10 cellular contexts compared by ENCODE assay signal in the genomic region with DNA sequence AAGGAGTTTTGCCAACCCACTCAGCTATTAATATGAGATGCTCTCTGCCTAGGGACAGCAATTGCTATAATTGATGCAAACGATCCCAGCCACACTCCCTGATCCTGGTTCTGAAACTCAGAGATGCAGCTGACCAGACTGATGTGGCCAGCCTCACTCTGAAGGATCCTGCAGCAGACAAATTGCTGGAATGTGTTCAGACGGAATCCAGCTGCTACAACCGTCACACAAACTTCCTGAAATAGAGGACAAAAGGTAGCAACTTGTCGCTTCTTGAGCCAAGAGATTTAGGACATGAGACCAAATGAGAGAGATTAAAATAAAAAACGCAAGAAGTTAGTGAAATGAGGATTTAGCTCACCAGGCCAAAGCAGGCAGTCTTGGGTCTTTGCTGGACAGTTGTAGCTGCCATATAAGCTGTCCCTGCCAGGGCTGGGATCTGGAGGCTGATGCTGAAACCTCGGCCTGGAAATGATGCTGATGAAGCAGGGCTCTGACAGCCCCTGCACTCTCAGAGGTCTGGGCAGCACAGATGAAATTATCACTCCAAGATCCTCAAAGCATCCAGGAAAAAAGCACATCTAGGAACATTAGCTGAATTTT. TPM values are rescaled to one million over a fixed set of nuclear protein-coding genes. Genes with fewer than 3 reads are reported as not detected.
DNase-seq lines count a peak whose midpoint lies in the region; ATAC-seq and TF ChIP-seq lines count a peak whose summit lies in the region.
"Had no signal": no experiment of that assay in that cellular context is flagged by ENCODE, and none has a peak within 500 bp of the region (broad histone marks: within the 10 kb centered on the region; RNA-seq: fewer than 3 reads in every experiment).

No MANE protein-coding gene starts in this region.

- ATAC-seq in GM21723 (IDR thresholded peaks at IDR 0.05; ENCODE audit: unreplicated experiment) = no peak

- POLR2A ChIA-PET in HEK293 (lab: Yijun Ruan, JAX) = interaction anchor here (1.3 to 2.8 kb wide), 2 partner anchors 9 to 83 kb away, joined by 4 to 17 read pairs; a partner anchor contains a TSS

- CTCF ChIA-PET in HEK293 (lab: Yijun Ruan, JAX) = interaction anchor here (0.8 to 1.0 kb wide), 3 partner anchors 9 to 131 kb away, joined by 3 read pairs; no protein-coding TSS in a partner anchor

- no peaks in the 10 kb centered on the region for H3K9me3 ChIP-seq in HEK293 (ENCODE audit: control insufficient read depth, insufficient read depth, low read depth, low read length)
- H3K9me3 ChIP-seq: adrenal gland had no signal

- H3K36me3 ChIP-seq in HEK293 (ENCODE audit: control insufficient read depth in 2 of 2, insufficient read depth in 1 of 2, low read length in 2 of 2) = no peaks in the 10 kb centered on the region
- H3K36me3 ChIP-seq: adrenal gland had no signal

- no peak overlapping the region for H3K4me3 ChIP-seq in HEK293 (ENCODE audit: low read depth, low read length)
- H3K4me3 ChIP-seq: adrenal gland had no signal

- DNase-seq in caudate nucleus (lab: John Stamatoyannopoulos, UW) (peak in 6 of 61 donors; percentile 28 to 53 (median 40)), medulla oblongata (ENCODE audit: extremely low spot score) (peak; percentile 54), dedifferentiated amniotic fluid mesenchymal stem cell (ENCODE audit: extremely low spot score) (no peak), CD1c-positive myeloid dendritic cell (ENCODE audit: extremely low spot score) (no peak), NCI-H2081 treated with DMSO at 0.1 percent for 48 hours (lab: John Stamatoyannopoulos, UW) (no peak)
- DNase-seq: small intestine had no signal

- no peak for TF ChIP-seq CTCF in HEK293 (tag by site-specific recombination; IDR thresholded peaks at IDR 0.05)

- no peak overlapping the region for H3K27ac ChIP-seq in HEK293 (ENCODE audit: extremely low read depth, low read depth, low read length)
- H3K27ac ChIP-seq in caudate nucleus (ENCODE audit: low read depth, low read length) = peak overlapping the region; percentile 97
- peak overlapping the region; percentile 98 for H3K27ac ChIP-seq in temporal lobe (ENCODE audit: low read depth, low read length)

- H3K4me1 ChIP-seq in HEK293 (ENCODE audit: control insufficient read depth, insufficient read depth, low read length) = no peaks in the 10 kb centered on the region

TF ChIP-seq in HEK293, 187 proteins besides CTCF, POLR2A, EP300 and RAD21:
- TF ChIP-seq, protein P1, sequence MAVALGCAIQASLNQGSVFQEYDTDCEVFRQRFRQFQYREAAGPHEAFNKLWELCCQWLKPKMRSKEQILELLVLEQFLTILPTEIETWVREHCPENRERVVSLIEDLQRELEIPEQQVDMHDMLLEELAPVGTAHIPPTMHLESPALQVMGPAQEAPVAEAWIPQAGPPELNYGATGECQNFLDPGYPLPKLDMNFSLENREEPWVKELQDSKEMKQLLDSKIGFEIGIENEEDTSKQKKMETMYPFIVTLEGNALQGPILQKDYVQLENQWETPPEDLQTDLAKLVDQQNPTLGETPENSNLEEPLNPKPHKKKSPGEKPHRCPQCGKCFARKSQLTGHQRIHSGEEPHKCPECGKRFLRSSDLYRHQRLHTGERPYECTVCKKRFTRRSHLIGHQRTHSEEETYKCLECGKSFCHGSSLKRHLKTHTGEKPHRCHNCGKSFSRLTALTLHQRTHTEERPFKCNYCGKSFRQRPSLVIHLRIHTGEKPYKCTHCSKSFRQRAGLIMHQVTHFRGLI (tag by site-specific recombination; IDR thresholded peaks at IDR 0.05) = no peak
- peak; percentile 84 for TF ChIP-seq SCRT2 (tag by site-specific recombination; IDR thresholded peaks at IDR 0.05)
- 0 out of 2 replicates have a peak, but pooled peaks have one; percentile 30 for TF ChIP-seq SCRT1 (tag by site-specific recombination; IDR thresholded peaks at IDR 0.05; ENCODE audit: borderline replicate concordance)

RNA-seq across cellular contexts. Expression of a gene that starts 8.3 kb away (rescaled TPM):
- total RNA-seq in temporal lobe = 517 TPM
